In genomic region chr16:81956213-81956948, GRCh38 we compare ENCODE assay signal across 17 cellular contexts. TPM values are rescaled to one million over a fixed set of nuclear protein-coding genes. Genes with fewer than 3 reads are reported as not detected.
DNase-seq lines count a peak whose midpoint lies in the region; ATAC-seq, FAIRE-seq and TF ChIP-seq lines count a peak whose summit lies in the region.
"Had no signal": no experiment of that assay in that cellular context is flagged by ENCODE, and none has a peak within 500 bp of the region (broad histone marks: within the 10 kb centered on the region; RNA-seq: fewer than 3 reads in every experiment).

No MANE protein-coding gene starts in this region.

- intact Hi-C loops in psoas muscle (cut with DNase I), result no loop called here
- intact Hi-C loops in prostate gland (cut with DNase I), result no loop called here

- TF ChIP-seq EP300 in A549 (IDR thresholded peaks at IDR 0.05), result no peak

- WGBS in A549 (ENCODE audit: missing lambda C conversion rate), result 69% methylated on average over 9 of the region's 9 CpGs
- 71 to 76% (median 75%) methylated on average over 9 of the region's 9 CpGs for WGBS in psoas muscle, 3 donors
- WGBS in hepatocyte (ENCODE audit: low lambda C conversion rate, missing lambda C conversion rate), result 90% methylated on average over 9 of the region's 9 CpGs
- WGBS in prostate gland, result 82% methylated on average over 9 of the region's 9 CpGs

- peaks cover 7% of the 10 kb centered on the region; the same call in 2 of the 3 replicates for H3K9me3 ChIP-seq in A549
- H3K9me3 ChIP-seq in psoas muscle, result peaks cover 3% of the 10 kb centered on the region
- H3K9me3 ChIP-seq in hepatocyte (ENCODE audit: low read depth), result peaks cover 6% of the 10 kb centered on the region
- no peaks in the 10 kb centered on the region for H3K9me3 ChIP-seq in prostate gland

- TF ChIP-seq CTCF in A549 (IDR thresholded peaks at IDR 0.05) (no peak), RWPE1 (conservative IDR thresholded peaks at IDR 0.05; ENCODE audit: low read depth) (no peak), foreskin fibroblast (IDR thresholded peaks at IDR 0.05; ENCODE audit: low read depth, low read length) (no peak), psoas muscle (IDR thresholded peaks at IDR 0.05) (no peak), hepatocyte (IDR thresholded peaks at IDR 0.05; ENCODE audit: poor library complexity) (no peak), prostate gland (IDR thresholded peaks at IDR 0.05) (no peak)

- DNase-seq in A549 (ENCODE audit: low read depth in 1 of 2, low spot score in 1 of 2) (no peak), HCEC 1CT (peak; percentile 11), RWPE1 (ENCODE audit: low spot score) (peak; percentile 30), foreskin fibroblast (peak; percentile 41 to 78), psoas muscle (no peak), hepatocyte (ENCODE audit: low spot score) (no peak), NCI-H524 treated with DMSO at 0.1 percent for 48 hours (lab: John Stamatoyannopoulos, UW) (no peak), prostate gland (ENCODE audit: low spot score) (no peak)
- DNase-seq: activated CD4-positive, alpha-beta T cell treated with anti-CD3 and anti-CD28 coated beads for 1 hour; activated naive CD8-positive, alpha-beta T cell treated with anti-CD3 and anti-CD28 coated beads, Interleukin-2, amount 10 ng/mL, durations not matched to agents 7 days and 5 days; activated T-cell treated with anti-CD3 and anti-CD28 coated beads for 4 hours; DMS 273 treated with DMSO at 0.1 percent for 48 hours; esophagus squamous epithelium; NCI-H2171 treated with DMSO at 0.1 percent for 48 hours; T-helper 1 cell had no signal

- H3K4me1 ChIP-seq in A549, result no peaks in the 10 kb centered on the region
- H3K4me1 ChIP-seq in psoas muscle, result no peaks in the 10 kb centered on the region
- H3K4me1 ChIP-seq in hepatocyte (ENCODE audit: insufficient read depth), result no peaks in the 10 kb centered on the region
- no peaks in the 10 kb centered on the region for H3K4me1 ChIP-seq in prostate gland (replicated peaks)
- H3K4me1 ChIP-seq: esophagus squamous epithelium, upper lobe of left lung had no signal

- H3K4me2 ChIP-seq in A549 (no peak overlapping the region), hepatocyte (no peak overlapping the region)

- H3K36me3 ChIP-seq in psoas muscle (ENCODE audit: insufficient read depth in 1 of 2, low read depth in 1 of 2) (no peaks in the 10 kb centered on the region), hepatocyte (replicated peaks; ENCODE audit: insufficient read depth, low read depth) (no peaks in the 10 kb centered on the region), prostate gland (no peaks in the 10 kb centered on the region)

- H3K27me3 ChIP-seq in psoas muscle (ENCODE audit: insufficient read depth in 3 of 3, low read length in 2 of 3) (no peaks in the 10 kb centered on the region), hepatocyte (no peaks in the 10 kb centered on the region), prostate gland (replicated peaks; ENCODE audit: insufficient read depth) (no peaks in the 10 kb centered on the region)
- H3K27me3 ChIP-seq: esophagus squamous epithelium, upper lobe of left lung had no signal

- H4K20me1 ChIP-seq in hepatocyte (ENCODE audit: insufficient read depth, poor library complexity, severe bottlenecking), result no peaks in the 10 kb centered on the region

- FAIRE-seq in A549 (lab: Jason Lieb, UNC), result no peak

- H2AFZ ChIP-seq in hepatocyte, result no peak overlapping the region

- TF ChIP-seq POLR2A in A549 (IDR thresholded peaks at IDR 0.05; ENCODE audit: low read length), result no peak
- TF ChIP-seq POLR2A in prostate gland (IDR thresholded peaks at IDR 0.05), result no peak

- H3K27ac ChIP-seq in A549 (no peak overlapping the region), RWPE1 (no peak overlapping the region), psoas muscle (no peak overlapping the region), hepatocyte (no peak overlapping the region), prostate gland (no peak overlapping the region)
- H3K27ac ChIP-seq: esophagus squamous epithelium, upper lobe of left lung had no signal

- CTCF ChIA-PET in A549 (lab: Yijun Ruan, JAX), result interaction anchor here (2.1 to 2.8 kb wide), 3 partner anchors 14 to 274 kb away, joined by 6 to 8 read pairs (median 7); no protein-coding TSS in a partner anchor
- CTCF ChIA-PET in RWPE1 (lab: Yijun Ruan, JAX), result interaction anchor here (1.2 kb wide), 1 partner anchor 10 kb away, joined by 4 read pairs; no protein-coding TSS in a partner anchor

- no peak overlapping the region for H3K4me3 ChIP-seq in A549
- no peak overlapping the region for H3K4me3 ChIP-seq in foreskin fibroblast (ENCODE audit: low read depth in 1 of 2, low read length in 2 of 2)
- no peak overlapping the region for H3K4me3 ChIP-seq in psoas muscle
- H3K4me3 ChIP-seq in hepatocyte, result no peak overlapping the region
- H3K4me3 ChIP-seq in prostate gland, result no peak overlapping the region
- H3K4me3 ChIP-seq: esophagus squamous epithelium, upper lobe of left lung had no signal

- TF ChIP-seq RAD21 in A549 (conservative IDR thresholded peaks at IDR 0.05 in 1 of 2, IDR thresholded peaks at IDR 0.05 in 1 of 2), result no peak

- no peaks in the 10 kb centered on the region for H3K79me2 ChIP-seq in hepatocyte

- ATAC-seq in A549 (no peak), psoas muscle (no peak)

- POLR2A ChIA-PET in A549 (lab: Yijun Ruan, JAX) (no interaction called here), RWPE1 (lab: Yijun Ruan, JAX; ENCODE audit: low non-redundant PET) (no interaction called here)

- H3K9me2 ChIP-seq in hepatocyte (replicated peaks; ENCODE audit: insufficient read depth), result no peaks in the 10 kb centered on the region

TF ChIP-seq in A549, 52 proteins besides CTCF, POLR2A, EP300 and RAD21:
- TF ChIP-seq ZNF302 (CRISPR knock-in tag; IDR thresholded peaks at IDR 0.05), result no peak
- TF ChIP-seq CEBPB (IDR thresholded peaks at IDR 0.05), result peak; percentile 42 to 66; a peak in 3 of 4 replicates

RNA-seq across cellular contexts. Expression of gene SDR42E1, which starts 54.9 kb away (rescaled TPM):
- 5.2 and 7.4 TPM in 2 replicates for polyA plus RNA-seq in A549 (2011; rRNA removed)
- 1.1 and 1.5 TPM in 2 replicates for polyA plus RNA-seq in A549 (2012; cell fraction: cytosol; rRNA removed)
- 0.58 and 0.87 TPM in 2 replicates for polyA plus RNA-seq in A549 (2012; cell fraction: nucleus; rRNA removed)
- 1.3 to 1.7 TPM (median 1.4 TPM) in 3 replicates for polyA plus RNA-seq in A549 (2017; fragmentation: RNase III; extraction: RNeasy Plus Mini Kit Qiagen cat#74134 plus additional on column Dnase treatment)
- polyA minus RNA-seq in A549 (2011; rRNA and poly(A)+ RNA removed), result 5.9 and 6.0 TPM in 2 replicates
- total RNA-seq in psoas muscle, result under 1 TPM in 2 of 4 donors, not detected in 2; 0.02 to 0.04 TPM
- polyA plus RNA-seq in psoas muscle, result under 1 TPM in 2 of 3 donors, not detected in 1; 0.01 to 0.03 TPM
- not detected in 2 replicates for total RNA-seq in hepatocyte
- 0.04 TPM in 1 of 2 replicates, not detected in the other for polyA plus RNA-seq in hepatocyte
- total RNA-seq in prostate gland, result 1 to 10 TPM; 5.5 to 7.2 TPM
- total RNA-seq: chondrocyte had no signal

Comparison
In these comparisons a context has a peak if more than half of its experiments do, and no peak if none do; other contexts are left out.
1. DNase-seq: peak in HCEC 1CT (single experiment), RWPE1 (single experiment) and foreskin fibroblast (2 of 2); none in A549 (0 of 2), psoas muscle (0 of 2), hepatocyte (single experiment), NCI-H524 treated with DMSO at 0.1 percent for 48 hours (single experiment) and prostate gland (single experiment).